ENCODE assay signal across 21 cellular contexts in genomic region chr4:1970926-1971325, GRCh38. TPM values are rescaled to one million over a fixed set of nuclear protein-coding genes. Genes with fewer than 3 reads are reported as not detected.
DNase-seq lines count a peak whose midpoint lies in the region; ATAC-seq, FAIRE-seq and TF ChIP-seq lines count a peak whose summit lies in the region.
"Had no signal": no experiment of that assay in that cellular context is flagged by ENCODE, and none has a peak within 500 bp of the region (broad histone marks: within the 10 kb centered on the region; RNA-seq: fewer than 3 reads in every experiment).

No MANE protein-coding gene starts in this region.

- H3K9me3 Mint-ChIP-seq in CD4-positive, CD25-positive, alpha-beta regulatory T cell = no peaks in the 10 kb centered on the region
- H3K9me3 Mint-ChIP-seq in immature natural killer cell = no peaks in the 10 kb centered on the region
- H3K9me3 Mint-ChIP-seq: CD4-positive, alpha-beta T cell; IgD-negative memory B cell had no signal

- peak overlapping the region in 2 of 3 donors; percentile 54 to 77 for H3K27ac Mint-ChIP-seq in CD4-positive, CD25-positive, alpha-beta regulatory T cell
- H3K27ac Mint-ChIP-seq in immature natural killer cell = no peak overlapping the region

- intact Hi-C loops in posterior vena cava (cut with DNase I) = no loop called here

- H3K4me1 ChIP-seq in CD4-positive, CD25-positive, alpha-beta regulatory T cell (ENCODE audit: control insufficient read depth, insufficient read depth, low read length, poor library complexity, severe bottlenecking) = no peaks in the 10 kb centered on the region
- H3K4me1 ChIP-seq: BE2C, Caco-2, HAP-1 had no signal

- FAIRE-seq in frontal cortex (lab: Jason Lieb, UNC) = no peak
- FAIRE-seq: A204.1, D721Med, G401.6, GM12891, GM19239, HTR-8/SVneo had no signal

- DNase-seq in CD4-positive, CD25-positive, alpha-beta regulatory T cell = no peak
- DNase-seq in RWPE1 (ENCODE audit: low spot score) = no peak
- DNase-seq in posterior vena cava (ENCODE audit: low spot score) = peak; percentile 20
- DNase-seq in frontal cortex (ENCODE audit: low spot score in 2 of 2) = no peak
- no peak for DNase-seq in NK-92 (lab: John Stamatoyannopoulos, UW; ENCODE audit: unreplicated experiment)
- no peak for DNase-seq in immature natural killer cell
- DNase-seq: ACHN; BE2C; C1 segment of cervical spinal cord; Caco-2; CD4-positive, alpha-beta T cell; GM23248 had no signal

- POLR2A ChIA-PET in RWPE1 (lab: Yijun Ruan, JAX; ENCODE audit: low non-redundant PET) = no interaction called here

- no peaks in the 10 kb centered on the region for H3K27me3 ChIP-seq in CD4-positive, CD25-positive, alpha-beta regulatory T cell (ENCODE audit: control insufficient read depth, insufficient read depth, low read length)
- H3K27me3 ChIP-seq: BE2C had no signal

- H3K27ac ChIP-seq in CD4-positive, CD25-positive, alpha-beta regulatory T cell (ENCODE audit: insufficient read depth, low read length, poor library complexity, severe bottlenecking) = no peak overlapping the region
- peak overlapping the region; percentile 20 for H3K27ac ChIP-seq in RWPE1
- H3K27ac ChIP-seq in cingulate gyrus (ENCODE audit: low read depth, low read length) = peak overlapping the region; percentile 72
- H3K27ac ChIP-seq: GM23248 had no signal

- H3K36me3 Mint-ChIP-seq in CD4-positive, CD25-positive, alpha-beta regulatory T cell = peaks cover 37% of the 10 kb centered on the region
- H3K36me3 Mint-ChIP-seq in immature natural killer cell = peaks cover 0 to 11% (median 0%) of the 10 kb centered on the region in 3 donors

- no peaks in the 10 kb centered on the region for H3K27me3 Mint-ChIP-seq in CD4-positive, CD25-positive, alpha-beta regulatory T cell
- H3K27me3 Mint-ChIP-seq in immature natural killer cell (ENCODE audit: low read depth in 3 of 3) = peaks cover 0 to 2% (median 2%) of the 10 kb centered on the region in 3 donors
- H3K27me3 Mint-ChIP-seq: CD4-positive, alpha-beta T cell; IgD-negative memory B cell had no signal

- no peak overlapping the region for H3K4me3 Mint-ChIP-seq in CD4-positive, CD25-positive, alpha-beta regulatory T cell
- H3K4me3 Mint-ChIP-seq in immature natural killer cell = no peak overlapping the region
- H3K4me3 Mint-ChIP-seq: CD4-positive, alpha-beta T cell; IgD-negative memory B cell had no signal

- H3K4me3 ChIP-seq in CD4-positive, CD25-positive, alpha-beta regulatory T cell (ENCODE audit: low read depth, low read length) = no peak overlapping the region
- H3K4me3 ChIP-seq: GM23248, HAP-1 had no signal

- CTCF ChIA-PET in RWPE1 (lab: Yijun Ruan, JAX) = no interaction called here

- no peak for TF ChIP-seq CTCF in RWPE1 (conservative IDR thresholded peaks at IDR 0.05; ENCODE audit: low read depth)

- peaks cover 56% of the 10 kb centered on the region for H3K36me3 ChIP-seq in CD4-positive, CD25-positive, alpha-beta regulatory T cell (ENCODE audit: control insufficient read depth, insufficient read depth, low read length)

- H3K4me1 Mint-ChIP-seq in CD4-positive, CD25-positive, alpha-beta regulatory T cell = peaks cover 0 to 7% (median 0%) of the 10 kb centered on the region in 4 donors
- no peaks in the 10 kb centered on the region for H3K4me1 Mint-ChIP-seq in immature natural killer cell

- no peaks in the 10 kb centered on the region for H3K9me3 ChIP-seq in CD4-positive, CD25-positive, alpha-beta regulatory T cell (ENCODE audit: control insufficient read depth in 2 of 2, low read length in 2 of 2)
- H3K9me3 ChIP-seq: BE2C, Caco-2, HAP-1 had no signal

- no peak for ATAC-seq in CD4-positive, CD25-positive, alpha-beta regulatory T cell (ENCODE audit: low read depth in 2 of 2)

RNA-seq across cellular contexts. Expression of gene NELFA, which starts 37.8 kb away (rescaled TPM):
- total RNA-seq in CD4-positive, CD25-positive, alpha-beta regulatory T cell = 50.7 TPM
- 10 to 100 TPM; 20.2 to 30.5 (median 26.9) TPM for polyA plus RNA-seq in CD4-positive, CD25-positive, alpha-beta regulatory T cell
- total RNA-seq in posterior vena cava = 10 to 100 TPM; 16.2 to 17.3 TPM
- 16.3 TPM for total RNA-seq in frontal cortex
- polyA plus RNA-seq in immature natural killer cell = 10 to 100 TPM in 2 of 3 donors, 1 to 10 TPM in 1; 6.0 to 28.6 (median 10.2) TPM

Comparison
In these comparisons a context has a peak if more than half of its experiments do, and no peak if none do; other contexts are left out.
1. H3K27ac Mint-ChIP-seq: peak in CD4-positive, CD25-positive, alpha-beta regulatory T cell (2 of 3); none in immature natural killer cell (0 of 6).